ENCODE assay signal across 8 cellular contexts in genomic region chr20:20860078-20860806, GRCh38.
DNase-seq lines count a peak whose midpoint lies in the region; ATAC-seq lines count a peak whose summit lies in the region.

No MANE protein-coding gene starts in this region.

- ATAC-seq in GM18867 (IDR thresholded peaks at IDR 0.05; ENCODE audit: unreplicated experiment) (peak; percentile 77), HG03439 (IDR thresholded peaks at IDR 0.05; ENCODE audit: unreplicated experiment) (peak; percentile 70), left colon (peak; percentile 79)
- peak; percentile 65 to 70 for ATAC-seq in activated CD4-positive, CD25-positive, alpha-beta regulatory T cell treated with anti-CD3 and anti-CD28 coated beads, Interleukin-2, amount 50 U/mL, for 24 hours

- intact Hi-C loops in left colon (cut with DNase I, micrococcal nuclease) = loop anchor here (5.0 to 10.0 kb wide), 2 partner anchors 645 to 647 kb away; no protein-coding TSS in a partner anchor

- DNase-seq in AG08395 (ENCODE audit: low spot score) (peak; percentile 88), NCI-H460 (ENCODE audit: extremely low read depth, low read depth) (peak; percentile 78), cerebellar cortex (ENCODE audit: low spot score) (peak; percentile 78), left colon (peak; percentile 58 to 94)
- peak; percentile 93 to 96 for DNase-seq in stimulated activated CD4-positive, alpha-beta T cell treated with anti-CD3 and anti-CD28 coated beads, Interleukin-2, amount 100 ng/mL, for 48 hours

Comparison
In these comparisons a context has a peak if more than half of its experiments do, and no peak if none do; other contexts are left out.
1. Peak in every context shown above with its lines: DNase-seq and ATAC-seq.